ENCODE assay signal across 34 cellular contexts in the genomic region with DNA sequence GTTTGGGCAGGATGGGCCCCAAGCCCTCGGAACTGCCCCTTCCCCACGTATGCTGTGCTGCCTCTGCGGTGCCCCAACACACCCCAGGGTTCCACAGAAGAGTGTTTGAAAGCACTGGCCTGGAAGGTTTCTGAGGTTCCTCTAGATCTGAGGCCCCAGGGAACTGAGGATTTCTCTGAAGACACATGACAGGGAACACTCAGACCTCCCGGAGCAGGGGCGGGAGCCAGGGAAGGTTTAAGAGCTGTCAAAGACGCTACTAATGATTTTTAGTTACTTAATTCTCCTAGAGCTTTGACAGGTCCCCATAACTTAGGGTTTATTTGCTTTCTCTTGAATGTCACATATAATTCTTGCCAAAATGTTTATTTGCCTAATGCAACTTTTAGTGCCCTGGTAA.
"Had no signal": no experiment of that assay in that cellular context is flagged by ENCODE, and none has a peak within 500 bp of the region (broad histone marks: within the 10 kb centered on the region; RNA-seq: fewer than 3 reads in every experiment).

No MANE protein-coding gene starts in this region.

- H3K4me1 Mint-ChIP-seq: activated CD4-positive, alpha-beta memory T cell treated with anti-CD3 and anti-CD28 coated beads, Interleukin-2, amount 10 ng/mL, durations not matched to agents 7 days and 5 days; activated CD4-positive, alpha-beta T cell treated with anti-CD3 and anti-CD28 coated beads for 36 hours; activated CD4-positive, alpha-beta T cell treated with anti-CD3 and anti-CD28 coated beads, Interleukin-2, amount 10 ng/mL, durations not matched to agents 7 days and 5 days; activated CD8-positive, alpha-beta memory T cell treated with anti-CD3 and anti-CD28 coated beads, Interleukin-2, amount 10 ng/mL, durations not matched to agents 7 days and 5 days; activated naive CD4-positive, alpha-beta T cell treated with anti-CD3 and anti-CD28 coated beads, Interleukin-2, amount 10 ng/mL, durations not matched to agents 7 days and 5 days; activated naive CD4-positive, alpha-beta T cell treated with anti-CD3 and anti-CD28 coated beads, Interleukin-2, amount 50 U/mL, for 24 hours; activated naive CD8-positive, alpha-beta T cell treated with anti-CD3 and anti-CD28 coated beads, Interleukin-2, amount 10 ng/mL, durations not matched to agents 7 days and 5 days; activated naive CD8-positive, alpha-beta T cell treated with anti-CD3 and anti-CD28 coated beads, Interleukin-2, amount 50 U/mL, for 24 hours had no signal

- H3K27me3 Mint-ChIP-seq: activated CD4-positive, alpha-beta T cell treated with anti-CD3 and anti-CD28 coated beads, Interleukin-2, amount 10 ng/mL, durations not matched to agents 7 days and 5 days; activated CD8-positive, alpha-beta memory T cell treated with anti-CD3 and anti-CD28 coated beads, Interleukin-2, amount 10 ng/mL, durations not matched to agents 7 days and 5 days; activated naive CD4-positive, alpha-beta T cell treated with anti-CD3 and anti-CD28 coated beads, Interleukin-2, amount 10 ng/mL, durations not matched to agents 7 days and 5 days had no signal

- DNase-seq: activated CD4-positive, alpha-beta memory T cell treated with anti-CD3 and anti-CD28 coated beads, Interleukin-2, amount 10 ng/mL, durations not matched to agents 7 days and 5 days; activated CD4-positive, alpha-beta T cell treated with anti-CD3 and anti-CD28 coated beads for 1 hour; activated CD4-positive, alpha-beta T cell treated with anti-CD3 and anti-CD28 coated beads for 36 hours; activated CD4-positive, alpha-beta T cell treated with anti-CD3 and anti-CD28 coated beads for 48 hours; activated CD4-positive, alpha-beta T cell treated with anti-CD3 and anti-CD28 coated beads, Interleukin-2, amount 10 ng/mL, durations not matched to agents 7 days and 5 days; activated CD4-positive, alpha-beta T cell treated with anti-CD3 and anti-CD28 coated beads, Interleukin-2, amount 50 U/mL, for 48 hours; activated CD4-positive, CD25-positive, alpha-beta regulatory T cell; activated CD8-positive, alpha-beta memory T cell treated with anti-CD3 and anti-CD28 coated beads for 24 hours; activated CD8-positive, alpha-beta memory T cell treated with anti-CD3 and anti-CD28 coated beads, Interleukin-2, amount 10 ng/mL, durations not matched to agents 7 days and 5 days; activated CD8-positive, alpha-beta memory T cell treated with anti-CD3 and anti-CD28 coated beads, Interleukin-2, amount 50 U/mL, for 48 hours; activated CD8-positive, alpha-beta T cell treated with anti-CD3 and anti-CD28 coated beads, Interleukin-2, amount 10 ng/mL, durations not matched to agents 7 days and 5 days; activated effector memory CD4-positive, alpha-beta T cell treated with Interleukin-2 at 50 U/mL for 16 hours; activated gamma-delta T cell; activated naive CD4-positive, alpha-beta T cell treated with anti-CD3 and anti-CD28 coated beads, Interleukin-2, amount 10 ng/mL, durations not matched to agents 7 days and 5 days; activated naive CD4-positive, alpha-beta T cell treated with Interleukin-2 at 50 U/mL for 16 hours; activated naive CD8-positive, alpha-beta T cell treated with anti-CD3 and anti-CD28 coated beads, Interleukin-2, amount 10 ng/mL, durations not matched to agents 7 days and 5 days; activated naive CD8-positive, alpha-beta T cell treated with anti-CD3 and anti-CD28 coated beads, Interleukin-2, amount 50 U/mL, for 24 hours; activated T-cell treated with anti-CD3 and anti-CD28 coated beads, Interleukin-2, amount 50 U/mL, for 24 hours; activated T-cell treated with anti-CD3 and anti-CD28 coated beads, Interleukin-2, amount 50 U/mL, for 48 hours; aorta; body of pancreas; brain microvascular endothelial cell; central memory CD4-positive, alpha-beta T cell; T-helper 2 cell; T-helper 9 cell; WERI-Rb-1 had no signal

- H3K27ac Mint-ChIP-seq: activated CD4-positive, alpha-beta memory T cell treated with anti-CD3 and anti-CD28 coated beads, Interleukin-2, amount 10 ng/mL, durations not matched to agents 7 days and 5 days; activated CD4-positive, alpha-beta T cell treated with anti-CD3 and anti-CD28 coated beads for 36 hours; activated CD4-positive, alpha-beta T cell treated with anti-CD3 and anti-CD28 coated beads, Interleukin-2, amount 10 ng/mL, durations not matched to agents 7 days and 5 days; activated CD8-positive, alpha-beta memory T cell treated with anti-CD3 and anti-CD28 coated beads, Interleukin-2, amount 10 ng/mL, durations not matched to agents 7 days and 5 days; activated CD8-positive, alpha-beta T cell treated with anti-CD3 and anti-CD28 coated beads, Interleukin-2, amount 10 ng/mL, durations not matched to agents 7 days and 5 days; activated naive CD4-positive, alpha-beta T cell treated with anti-CD3 and anti-CD28 coated beads, Interleukin-2, amount 10 ng/mL, durations not matched to agents 7 days and 5 days; activated naive CD4-positive, alpha-beta T cell treated with anti-CD3 and anti-CD28 coated beads, Interleukin-2, amount 50 U/mL, for 24 hours; activated naive CD8-positive, alpha-beta T cell; activated naive CD8-positive, alpha-beta T cell treated with anti-CD3 and anti-CD28 coated beads, Interleukin-2, amount 10 ng/mL, durations not matched to agents 7 days and 5 days; activated naive CD8-positive, alpha-beta T cell treated with anti-CD3 and anti-CD28 coated beads, Interleukin-2, amount 50 U/mL, for 24 hours; activated T-cell treated with anti-CD3 and anti-CD28 coated beads, Interleukin-2, amount 50 U/mL, for 24 hours; activated T-helper 2 cell treated with anti-CD3 and anti-CD28 coated beads, Interferon-gamma antibody, Interleukin-2, Interleukin-4, amounts not matched to agents 10 μg/mL and 5 μg/mL and 100 μg/mL, durations not matched to agents 14 hours and 24 hours and 36 hours; T-helper 1 cell treated with Interleukin-12 subunit alpha and Interleukin-12 subunit beta and Interleukin-4 antibody, amounts not matched to agents 30 μg/mL and 1 μg/mL, for 36 hours; T-helper 2 cell treated with Interferon-gamma antibody and Interleukin-4, amounts not matched to agents 5 μg/mL and 100 μg/mL, for 36 hours; WTC11 had no signal

- H3K27me3 ChIP-seq: body of pancreas, brain microvascular endothelial cell had no signal

- H3K36me3 ChIP-seq: brain microvascular endothelial cell, breast epithelium, WERI-Rb-1 had no signal

- H3K4me3 Mint-ChIP-seq: activated CD4-positive, alpha-beta memory T cell treated with anti-CD3 and anti-CD28 coated beads, Interleukin-2, amount 10 ng/mL, durations not matched to agents 7 days and 5 days; activated CD4-positive, alpha-beta T cell treated with anti-CD3 and anti-CD28 coated beads for 36 hours; activated CD4-positive, alpha-beta T cell treated with anti-CD3 and anti-CD28 coated beads, Interleukin-2, amount 10 ng/mL, durations not matched to agents 7 days and 5 days; activated CD8-positive, alpha-beta memory T cell treated with anti-CD3 and anti-CD28 coated beads, Interleukin-2, amount 10 ng/mL, durations not matched to agents 7 days and 5 days; activated CD8-positive, alpha-beta T cell treated with anti-CD3 and anti-CD28 coated beads, Interleukin-2, amount 10 ng/mL, durations not matched to agents 7 days and 5 days; activated naive CD4-positive, alpha-beta T cell treated with anti-CD3 and anti-CD28 coated beads, Interleukin-2, amount 10 ng/mL, durations not matched to agents 7 days and 5 days; activated naive CD4-positive, alpha-beta T cell treated with anti-CD3 and anti-CD28 coated beads, Interleukin-2, amount 50 U/mL, for 24 hours; activated naive CD8-positive, alpha-beta T cell; activated naive CD8-positive, alpha-beta T cell treated with anti-CD3 and anti-CD28 coated beads, Interleukin-2, amount 10 ng/mL, durations not matched to agents 7 days and 5 days; activated naive CD8-positive, alpha-beta T cell treated with anti-CD3 and anti-CD28 coated beads, Interleukin-2, amount 50 U/mL, for 24 hours; activated T-cell treated with anti-CD3 and anti-CD28 coated beads, Interleukin-2, amount 50 U/mL, for 24 hours; T-helper 1 cell treated with Interleukin-12 subunit alpha and Interleukin-12 subunit beta and Interleukin-4 antibody, amounts not matched to agents 30 μg/mL and 1 μg/mL, for 36 hours; T-helper 2 cell treated with Interferon-gamma antibody and Interleukin-4, amounts not matched to agents 5 μg/mL and 100 μg/mL, for 36 hours; WTC11 had no signal

- H3K9me3 ChIP-seq: body of pancreas, breast epithelium had no signal

- ATAC-seq: activated CD4-positive, alpha-beta T cell treated with anti-CD3 and anti-CD28 coated beads for 36 hours; activated CD4-positive, CD25-positive, alpha-beta regulatory T cell treated with anti-CD3 and anti-CD28 coated beads, Interleukin-2, amount 50 U/mL, for 24 hours; activated CD8-positive, alpha-beta memory T cell treated with anti-CD3 and anti-CD28 coated beads, Interleukin-2, amount 10 ng/mL, durations not matched to agents 7 days and 5 days; activated CD8-positive, alpha-beta T cell treated with anti-CD3 and anti-CD28 coated beads, Interleukin-2, amount 10 ng/mL, durations not matched to agents 7 days and 5 days; activated naive CD8-positive, alpha-beta T cell treated with anti-CD3 and anti-CD28 coated beads, Interleukin-2, amount 50 U/mL, for 24 hours; body of pancreas; WTC11 had no signal

- H3K4me3 ChIP-seq: body of pancreas, breast epithelium had no signal

- H3K27ac ChIP-seq: body of pancreas, brain microvascular endothelial cell, breast epithelium, WERI-Rb-1 had no signal

- H3K4me1 ChIP-seq: body of pancreas, breast epithelium had no signal

- H3K9me3 Mint-ChIP-seq: activated CD4-positive, alpha-beta memory T cell treated with anti-CD3 and anti-CD28 coated beads, Interleukin-2, amount 10 ng/mL, durations not matched to agents 7 days and 5 days; activated CD4-positive, alpha-beta T cell treated with anti-CD3 and anti-CD28 coated beads, Interleukin-2, amount 10 ng/mL, durations not matched to agents 7 days and 5 days; activated naive CD4-positive, alpha-beta T cell treated with anti-CD3 and anti-CD28 coated beads, Interleukin-2, amount 10 ng/mL, durations not matched to agents 7 days and 5 days; activated naive CD4-positive, alpha-beta T cell treated with anti-CD3 and anti-CD28 coated beads, Interleukin-2, amount 50 U/mL, for 24 hours; activated naive CD8-positive, alpha-beta T cell treated with anti-CD3 and anti-CD28 coated beads, Interleukin-2, amount 10 ng/mL, durations not matched to agents 7 days and 5 days; activated naive CD8-positive, alpha-beta T cell treated with anti-CD3 and anti-CD28 coated beads, Interleukin-2, amount 50 U/mL, for 24 hours; activated T-cell treated with anti-CD3 and anti-CD28 coated beads, Interleukin-2, amount 50 U/mL, for 24 hours; activated T-helper 2 cell treated with anti-CD3 and anti-CD28 coated beads, Interferon-gamma antibody, Interleukin-2, Interleukin-4, amounts not matched to agents 10 μg/mL and 5 μg/mL and 100 μg/mL, durations not matched to agents 14 hours and 24 hours and 36 hours; T-helper 1 cell treated with Interleukin-12 subunit alpha and Interleukin-12 subunit beta and Interleukin-4 antibody, amounts not matched to agents 30 μg/mL and 1 μg/mL, for 36 hours; T-helper 2 cell treated with Interferon-gamma antibody and Interleukin-4, amounts not matched to agents 5 μg/mL and 100 μg/mL, for 36 hours; WTC11 had no signal

- H3K36me3 Mint-ChIP-seq: activated CD8-positive, alpha-beta memory T cell treated with anti-CD3 and anti-CD28 coated beads, Interleukin-2, amount 10 ng/mL, durations not matched to agents 7 days and 5 days; activated naive CD4-positive, alpha-beta T cell treated with anti-CD3 and anti-CD28 coated beads, Interleukin-2, amount 10 ng/mL, durations not matched to agents 7 days and 5 days; activated naive CD4-positive, alpha-beta T cell treated with anti-CD3 and anti-CD28 coated beads, Interleukin-2, amount 50 U/mL, for 24 hours; activated naive CD8-positive, alpha-beta T cell; activated naive CD8-positive, alpha-beta T cell treated with anti-CD3 and anti-CD28 coated beads, Interleukin-2, amount 10 ng/mL, durations not matched to agents 7 days and 5 days; WTC11 had no signal
